In genomic region chr11:47645500-47645899, GRCh38 we compare ENCODE assay signal across 29 cellular contexts. TPM values are rescaled to one million over a fixed set of nuclear protein-coding genes. Genes with fewer than 3 reads are reported as not detected.
"Had no signal": no experiment of that assay in that cellular context is flagged by ENCODE, and none has a peak within 500 bp of the region (broad histone marks: within the 10 kb centered on the region; RNA-seq: fewer than 3 reads in every experiment).

No MANE protein-coding gene starts in this region.

- H3K4me3 Mint-ChIP-seq: endodermal cell; memory B cell; natural killer cell; stimulated activated effector memory CD8-positive, alpha-beta T cell treated with anti-CD3 and anti-CD28 coated beads, Interleukin-12 subunit alpha, Interleukin-12 subunit beta, amount 100 ng/mL, for 72 hours had no signal

- H3K36me3 Mint-ChIP-seq: memory B cell, natural killer cell had no signal

- H3K4me1 ChIP-seq: foreskin keratinocyte had no signal

- H3K27me3 ChIP-seq: dorsolateral prefrontal cortex, foreskin keratinocyte, gastroesophageal sphincter, heart left ventricle, hepatocyte, right atrium auricular region, sigmoid colon, stomach, thyroid gland had no signal

- H3K4me3 ChIP-seq: dorsolateral prefrontal cortex, gastroesophageal sphincter, heart left ventricle, hepatocyte, lung, prostate gland, right atrium auricular region, sigmoid colon, stomach, thyroid gland had no signal

- H3K9me3 ChIP-seq: gastroesophageal sphincter, heart left ventricle, prostate gland, right atrium auricular region, sigmoid colon, stomach, thyroid gland had no signal

- H3K27ac ChIP-seq: dorsolateral prefrontal cortex, epithelial cell of prostate, foreskin keratinocyte, gastroesophageal sphincter, heart left ventricle, hepatocyte, parathyroid adenoma, prostate gland, right atrium auricular region, sigmoid colon, stomach, thyroid gland had no signal

- DNase-seq: dorsolateral prefrontal cortex; effector CD4-positive, alpha-beta T cell; endodermal cell; foreskin keratinocyte; heart left ventricle; kidney; natural killer cell; sigmoid colon; stimulated activated CD4-positive, alpha-beta T cell treated with anti-CD3 and anti-CD28 coated beads, Interleukin-2, amount 100 ng/mL, for 24 hours; stimulated activated CD4-positive, alpha-beta T cell treated with anti-CD3 and anti-CD28 coated beads, Interleukin-4, amount 100 ng/mL, for 24 hours; stimulated activated naive CD4-positive, alpha-beta T cell treated with Interleukin-2 at 50 U/mL for 16 hours; stomach; thyroid gland; trophoblast cell had no signal

- H3K27me3 Mint-ChIP-seq: memory B cell had no signal

- H3K36me3 ChIP-seq: gastroesophageal sphincter, heart left ventricle, prostate gland, right atrium auricular region, sigmoid colon, stomach, thyroid gland had no signal

- H3K27ac Mint-ChIP-seq: endodermal cell; memory B cell; natural killer cell; stimulated activated effector memory CD8-positive, alpha-beta T cell treated with anti-CD3 and anti-CD28 coated beads, Interleukin-12 subunit alpha, Interleukin-12 subunit beta, amount 100 ng/mL, for 72 hours had no signal

- ATAC-seq: esophagus mucosa; foreskin keratinocyte; gastroesophageal sphincter; heart left ventricle; left lobe of liver; natural killer cell; stimulated activated effector memory CD8-positive, alpha-beta T cell treated with anti-CD3 and anti-CD28 coated beads, Interleukin-12 subunit alpha, Interleukin-12 subunit beta, amount 100 ng/mL, for 72 hours had no signal

- H3K9me3 Mint-ChIP-seq: endodermal cell; memory B cell; natural killer cell; stimulated activated effector memory CD8-positive, alpha-beta T cell treated with anti-CD3 and anti-CD28 coated beads, Interleukin-12 subunit alpha, Interleukin-12 subunit beta, amount 100 ng/mL, for 72 hours had no signal

RNA-seq across cellular contexts. Expression of gene C1QTNF4, which starts 51.3 kb away (rescaled TPM):
- total RNA-seq: esophagus mucosa had no signal

RNA-seq across cellular contexts. Expression of gene FAM180B, which starts 59.0 kb away (rescaled TPM):
- total RNA-seq: esophagus mucosa, fibroblast of lung, foreskin keratinocyte, kidney, left lobe of liver, liver, mononuclear cell, osteoblast, prostate gland had no signal
